Comparison of ENCODE assay signal across 8 cellular contexts in genomic region chr5:65624570-65625555, GRCh38. TPM values are rescaled to one million over a fixed set of nuclear protein-coding genes. Genes with fewer than 3 reads are reported as not detected.
DNase-seq lines count a peak whose midpoint lies in the region; ATAC-seq and TF ChIP-seq lines count a peak whose summit lies in the region.

Gene SHLD3, plus strand, starts transcription at chr5:65625027. Its CDS starts 4,561 bp downstream, at chr5:65629588.
Gene TRAPPC13, plus strand, starts transcription at chr5:65625027. Its CDS starts 34 bp downstream, at chr5:65625061.

- H3K27me3 ChIP-seq in osteoblast (ENCODE audit: insufficient read depth, low read length), result no peaks in the 10 kb centered on the region
- H3K27me3 ChIP-seq in thoracic aorta (replicated peaks; ENCODE audit: insufficient read depth), result no peaks in the 10 kb centered on the region

- H3K36me3 Mint-ChIP-seq in activated naive CD8-positive, alpha-beta T cell, result peaks cover 9% of the 10 kb centered on the region

- peak within 1 kb of the TSS; percentile 99 for H3K4me3 Mint-ChIP-seq in activated naive CD8-positive, alpha-beta T cell

- DNase-seq in NB4 (ENCODE audit: low read depth) (peak; percentile 87), SK-N-DZ (ENCODE audit: low spot score) (peak; percentile 94), head of caudate nucleus (peak; percentile 72 to 95 (median 86)), osteoblast (ENCODE audit: insufficient read length, low spot score, missing footprints) (no peak), thoracic aorta (ENCODE audit: low spot score) (peak; percentile 65)

- H3K9me3 Mint-ChIP-seq in activated naive CD8-positive, alpha-beta T cell (ENCODE audit: low read depth), result no peaks in the 10 kb centered on the region

- H4K20me1 ChIP-seq in osteoblast (ENCODE audit: insufficient read depth, low read length), result peaks cover 12% of the 10 kb centered on the region

- TF ChIP-seq CTCF in NB4 (IDR thresholded peaks at IDR 0.05; ENCODE audit: low read depth, low read length), result no peak
- no peak for TF ChIP-seq CTCF in osteoblast (IDR thresholded peaks at IDR 0.05; ENCODE audit: extremely low read depth, low read depth, low read length)
- no peak for TF ChIP-seq CTCF in thoracic aorta (IDR thresholded peaks at IDR 0.05)

- H3K36me3 ChIP-seq in osteoblast (ENCODE audit: insufficient read depth, low read length) (peaks cover 5% of the 10 kb centered on the region), thoracic aorta (no peaks in the 10 kb centered on the region)

- no peaks in the 10 kb centered on the region for H3K27me3 Mint-ChIP-seq in activated naive CD8-positive, alpha-beta T cell

- H3K79me2 ChIP-seq in osteoblast (ENCODE audit: insufficient read depth, low read length), result peaks cover 88% of the 10 kb centered on the region

- TF ChIP-seq POLR2A in NB4 (IDR thresholded peaks at IDR 0.05; ENCODE audit: extremely low read depth, insufficient read length), result peak; percentile 14

- H3K4me1 ChIP-seq in osteoblast (ENCODE audit: insufficient read depth, low read length), result peaks cover 28% of the 10 kb centered on the region
- peaks cover 25 to 34% of the 10 kb centered on the region in 2 donors for H3K4me1 ChIP-seq in thoracic aorta (ENCODE audit: control insufficient read depth in 1 of 2, low read depth in 2 of 2)

- H3K4me2 ChIP-seq in osteoblast (ENCODE audit: insufficient read depth, low read length), result peak within 1 kb of the TSS; percentile 97

- H3K27ac ChIP-seq in osteoblast (ENCODE audit: low read depth, low read length), result peak within 1 kb of the TSS; percentile 93
- H3K27ac ChIP-seq in thoracic aorta, result peak within 1 kb of the TSS; percentile 77 to 82

- H3K9me3 ChIP-seq in osteoblast (ENCODE audit: low read depth, low read length) (no peaks in the 10 kb centered on the region), thoracic aorta (no peaks in the 10 kb centered on the region)

- H2AFZ ChIP-seq in osteoblast (ENCODE audit: low read length), result peak within 1 kb of the TSS; percentile 89

- intact Hi-C loops in head of caudate nucleus (cut with DNase I), result loop anchor here (10.0 kb wide), 3 partner anchors 60 to 520 kb away; partner anchors contain the start of genes CENPK, PPWD1 and SREK1

- H3K27ac Mint-ChIP-seq in activated naive CD8-positive, alpha-beta T cell, result peak within 1 kb of the TSS; percentile 100

- ATAC-seq in HG02571 (IDR thresholded peaks at IDR 0.05; ENCODE audit: unreplicated experiment) (peak; percentile 77), thoracic aorta (ENCODE audit: insufficient number of reproducible peaks, low FRiP score, low read depth) (peak; percentile 91)

- peaks cover 54% of the 10 kb centered on the region for H3K4me1 Mint-ChIP-seq in activated naive CD8-positive, alpha-beta T cell (ENCODE audit: low read depth)

- H3K4me3 ChIP-seq in GM08714 (ENCODE audit: low read length) (peak within 1 kb of the TSS; percentile 97), NB4 (ENCODE audit: low read depth, low read length) (peak within 1 kb of the TSS; percentile 97), osteoblast (ENCODE audit: insufficient read depth, low read length) (peak within 1 kb of the TSS; percentile 98), thoracic aorta (peak within 1 kb of the TSS; percentile 92)

RNA-seq across cellular contexts. Expression of gene SHLD3, which starts in this region (rescaled TPM):
- polyA plus RNA-seq in SK-N-DZ (2014; cell fraction: cytosol; rRNA removed), result 7.6 and 9.6 TPM in 2 replicates
- 6.4 and 7.5 TPM in 2 replicates for polyA plus RNA-seq in SK-N-DZ (2014; cell fraction: nucleus; rRNA removed)
- 4.3 and 4.4 TPM in 2 replicates for total RNA-seq in osteoblast
- total RNA-seq in thoracic aorta, result 1 to 10 TPM; 1.1 to 4.9 TPM

RNA-seq across cellular contexts. Expression of gene TRAPPC13, which starts in this region (rescaled TPM):
- polyA plus RNA-seq in SK-N-DZ (2014; cell fraction: cytosol; rRNA removed), result 26.5 and 30.6 TPM in 2 replicates
- polyA plus RNA-seq in SK-N-DZ (2014; cell fraction: nucleus; rRNA removed), result 26.1 and 40.0 TPM in 2 replicates
- total RNA-seq in osteoblast, result 24.2 and 26.1 TPM in 2 replicates
- total RNA-seq in thoracic aorta, result 10 to 100 TPM in 1 of 2 donors, 1 to 10 TPM in 1; 9.7 to 14.4 TPM
